Comparison of ENCODE assay signal across 9 cellular contexts in the genomic region with DNA sequence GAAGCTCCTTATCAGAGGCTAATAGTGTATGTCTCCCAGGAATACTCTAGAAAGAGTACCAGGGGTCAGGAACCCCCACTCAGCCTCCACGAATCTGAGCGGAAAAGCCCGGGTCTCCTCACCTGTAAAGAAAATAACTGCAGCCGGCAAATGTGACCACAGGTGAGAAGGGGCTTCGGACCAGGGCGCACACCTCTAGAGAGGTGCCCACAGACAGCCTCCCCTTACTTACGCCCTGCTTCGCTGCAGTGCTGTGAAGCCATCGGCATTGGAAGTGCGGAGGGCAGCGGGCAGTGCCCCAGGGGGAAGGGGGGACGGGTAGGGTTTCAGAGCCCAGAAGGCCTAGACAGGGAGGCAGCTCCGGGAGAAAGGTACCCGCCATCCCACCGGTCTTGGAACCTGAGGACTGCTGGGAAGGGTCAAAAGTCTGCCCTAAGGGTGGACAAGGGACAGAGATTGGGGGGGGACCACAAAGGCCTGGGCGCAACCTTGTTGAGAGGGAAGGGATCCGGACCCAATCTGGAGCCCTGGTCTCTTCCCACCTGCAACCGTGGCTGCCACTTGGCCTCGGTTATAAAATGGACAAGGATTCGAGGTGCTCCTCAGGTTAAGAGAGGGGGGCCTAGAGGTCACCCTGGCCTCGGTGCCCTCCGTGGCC. TPM values are rescaled to one million over a fixed set of nuclear protein-coding genes. Genes with fewer than 3 reads are reported as not detected.
DNase-seq lines count a peak whose midpoint lies in the region; ATAC-seq lines count a peak whose summit lies in the region.
"Had no signal": no experiment of that assay in that cellular context is flagged by ENCODE, and none has a peak within 500 bp of the region (broad histone marks: within the 10 kb centered on the region; RNA-seq: fewer than 3 reads in every experiment).

No MANE protein-coding gene starts in this region.

- no peaks in the 10 kb centered on the region for H3K4me1 Mint-ChIP-seq in stimulated activated naive CD8-positive, alpha-beta T cell treated with anti-CD3 and anti-CD28 coated beads, Interleukin-15, Interleukin-2, amounts not matched to agents 100 ng/mL and 50 ng/mL, for 24 hours (ENCODE audit: low read depth)
- peaks cover 0 to 2% (median 0%) of the 10 kb centered on the region in 7 donors for H3K4me1 Mint-ChIP-seq in naive thymus-derived CD4-positive, alpha-beta T cell

- H3K27ac Mint-ChIP-seq in stimulated activated naive CD8-positive, alpha-beta T cell treated with anti-CD3 and anti-CD28 coated beads, Interleukin-15, Interleukin-2, amounts not matched to agents 100 ng/mL and 50 ng/mL, for 24 hours = no peak overlapping the region
- no peak overlapping the region for H3K27ac Mint-ChIP-seq in naive thymus-derived CD4-positive, alpha-beta T cell

- POLR2A ChIA-PET in naive thymus-derived CD4-positive, alpha-beta T cell (lab: Charles Lee) = no interaction called here

- H3K27ac ChIP-seq in ectodermal cell (ENCODE audit: insufficient read depth, low read depth, low read length, poor library complexity, severe bottlenecking) = no peak overlapping the region
- H3K27ac ChIP-seq in naive thymus-derived CD4-positive, alpha-beta T cell (ENCODE audit: low read depth, low read length) = no peak overlapping the region

- H3K4me3 Mint-ChIP-seq in stimulated activated naive CD8-positive, alpha-beta T cell treated with anti-CD3 and anti-CD28 coated beads, Interleukin-15, Interleukin-2, amounts not matched to agents 100 ng/mL and 50 ng/mL, for 24 hours = peak overlapping the region; percentile 37
- peak overlapping the region in 6 of 10 donors; percentile 16 to 75 (median 47) for H3K4me3 Mint-ChIP-seq in naive thymus-derived CD4-positive, alpha-beta T cell

- H3K27me3 Mint-ChIP-seq in stimulated activated naive CD8-positive, alpha-beta T cell treated with anti-CD3 and anti-CD28 coated beads, Interleukin-15, Interleukin-2, amounts not matched to agents 100 ng/mL and 50 ng/mL, for 24 hours = peaks cover 29% of the 10 kb centered on the region
- peaks cover 17 to 51% (median 39%) of the 10 kb centered on the region in 5 donors for H3K27me3 Mint-ChIP-seq in naive thymus-derived CD4-positive, alpha-beta T cell

- intact Hi-C loops in naive thymus-derived CD4-positive, alpha-beta T cell (cut with micrococcal nuclease) = no loop called here

- H3K4me3 ChIP-seq in ectodermal cell (ENCODE audit: insufficient read depth, low read depth, low read length) = peak overlapping the region; percentile 47
- no peak overlapping the region for H3K4me3 ChIP-seq in naive thymus-derived CD4-positive, alpha-beta T cell (ENCODE audit: low read length)

- H3K9me3 ChIP-seq in ectodermal cell (ENCODE audit: control insufficient read depth, low read length) = no peaks in the 10 kb centered on the region
- no peaks in the 10 kb centered on the region for H3K9me3 ChIP-seq in naive thymus-derived CD4-positive, alpha-beta T cell (ENCODE audit: control insufficient read depth in 2 of 3, low read length in 3 of 3)

- 65 to 66% methylated on average over 22 of the region's 22 CpGs for WGBS in ectodermal cell, 2 experiments

- no peaks in the 10 kb centered on the region for H3K9me3 Mint-ChIP-seq in stimulated activated naive CD8-positive, alpha-beta T cell treated with anti-CD3 and anti-CD28 coated beads, Interleukin-15, Interleukin-2, amounts not matched to agents 100 ng/mL and 50 ng/mL, for 24 hours
- H3K9me3 Mint-ChIP-seq in naive thymus-derived CD4-positive, alpha-beta T cell = no peaks in the 10 kb centered on the region

- no peak for DNase-seq in stimulated activated naive CD8-positive, alpha-beta T cell treated with anti-CD3 and anti-CD28 coated beads, Interleukin-15, Interleukin-2, amounts not matched to agents 100 U/mL and 50 U/mL, for 24 hours
- DNase-seq in naive thymus-derived CD4-positive, alpha-beta T cell = no peak
- no peak for DNase-seq in COLO829 (ENCODE audit: low spot score)
- no peak for DNase-seq in NK-92 treated with Interleukin-12 subunit alpha and Interleukin-12 subunit beta, amount 100 ng/mL, for 24 hours (lab: John Stamatoyannopoulos, UW)
- no peak for DNase-seq in SIG-M5 treated with dmso at 0.1 percent for 504 hours (lab: John Stamatoyannopoulos, UW; ENCODE audit: unreplicated experiment)
- DNase-seq: activated CD8-positive, alpha-beta memory T cell treated with anti-CD3 and anti-CD28 coated beads, Interleukin-2, amount 50 U/mL, for 4 hours had no signal

- ATAC-seq in stimulated activated naive CD8-positive, alpha-beta T cell treated with anti-CD3 and anti-CD28 coated beads, Interleukin-15, Interleukin-2, amounts not matched to agents 100 U/mL and 50 U/mL, for 24 hours = no peak
- ATAC-seq in naive thymus-derived CD4-positive, alpha-beta T cell = no peak
- ATAC-seq in GM18520 (IDR thresholded peaks at IDR 0.05; ENCODE audit: unreplicated experiment) = no peak

- peaks cover 10% of the 10 kb centered on the region for H3K4me1 ChIP-seq in ectodermal cell (ENCODE audit: control insufficient read depth, insufficient read depth, low read length)
- no peaks in the 10 kb centered on the region for H3K4me1 ChIP-seq in naive thymus-derived CD4-positive, alpha-beta T cell (ENCODE audit: control insufficient read depth in 2 of 2, insufficient read depth in 2 of 2, low read length in 2 of 2)

- CTCF ChIA-PET in naive thymus-derived CD4-positive, alpha-beta T cell (lab: Charles Lee) = no interaction called here

- no peaks in the 10 kb centered on the region for H3K36me3 Mint-ChIP-seq in stimulated activated naive CD8-positive, alpha-beta T cell treated with anti-CD3 and anti-CD28 coated beads, Interleukin-15, Interleukin-2, amounts not matched to agents 100 ng/mL and 50 ng/mL, for 24 hours (ENCODE audit: low read depth)
- no peaks in the 10 kb centered on the region for H3K36me3 Mint-ChIP-seq in naive thymus-derived CD4-positive, alpha-beta T cell

- H3K27me3 ChIP-seq in ectodermal cell (ENCODE audit: control insufficient read depth, insufficient read depth, low read length, poor library complexity, severe bottlenecking) = peaks cover 29% of the 10 kb centered on the region
- peaks cover 0 to 4% of the 10 kb centered on the region in 2 donors for H3K27me3 ChIP-seq in naive thymus-derived CD4-positive, alpha-beta T cell (ENCODE audit: control insufficient read depth in 2 of 2, insufficient read depth in 2 of 2, low read length in 2 of 2)

- H3K36me3 ChIP-seq in ectodermal cell (ENCODE audit: control insufficient read depth, insufficient read depth, low read length) = no peaks in the 10 kb centered on the region
- H3K36me3 ChIP-seq in naive thymus-derived CD4-positive, alpha-beta T cell (ENCODE audit: control insufficient read depth in 2 of 3, insufficient read depth in 3 of 3, low read length in 3 of 3) = no peaks in the 10 kb centered on the region

RNA-seq across cellular contexts. Expression of a gene that starts 0.6 kb away (rescaled TPM):
- polyA plus RNA-seq in ectodermal cell (2013, experiment 1 of 4) = 3.6 TPM
- polyA plus RNA-seq in ectodermal cell (2013, experiment 2 of 4) = 3.1 TPM
- polyA plus RNA-seq in ectodermal cell (2013, experiment 3 of 4) = 2.8 TPM
- 2.2 TPM for polyA plus RNA-seq in ectodermal cell (2013, experiment 4 of 4)
- 1 to 10 TPM in 1 of 5 experiments, under 1 TPM in 4; 0.10 to 1.9 (median 0.16) TPM for total RNA-seq in naive thymus-derived CD4-positive, alpha-beta T cell
- polyA plus RNA-seq in naive thymus-derived CD4-positive, alpha-beta T cell = not detected
